Comparison of ENCODE assay signal across 10 cellular contexts in the genomic region with DNA sequence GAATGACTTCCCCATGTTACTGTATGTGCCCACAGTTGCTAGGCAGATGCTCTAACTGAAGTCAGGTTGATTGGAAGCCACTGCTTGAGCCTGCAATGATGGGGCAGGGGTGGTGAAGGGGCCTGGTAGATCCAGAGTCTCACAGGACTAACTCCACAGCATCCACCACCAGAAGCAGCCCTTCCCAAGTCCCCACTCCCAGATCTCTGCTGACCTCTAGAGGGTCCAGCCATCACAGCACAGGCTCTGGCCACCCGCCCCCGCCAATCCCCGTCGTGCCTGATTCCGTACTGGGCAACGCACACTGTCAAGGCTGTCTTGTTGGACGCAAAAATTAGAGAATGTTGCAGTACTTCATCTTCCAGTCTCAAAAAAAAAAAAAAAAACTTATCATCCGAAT.
DNase-seq lines count a peak whose midpoint lies in the region; ATAC-seq and TF ChIP-seq lines count a peak whose summit lies in the region.
"Had no signal": no experiment of that assay in that cellular context is flagged by ENCODE, and none has a peak within 500 bp of the region (broad histone marks: within the 10 kb centered on the region; RNA-seq: fewer than 3 reads in every experiment).

No MANE protein-coding gene starts in this region.

- H3K27me3 ChIP-seq in mammary epithelial cell (ENCODE audit: insufficient read depth, low read length) (no peaks in the 10 kb centered on the region), kidney epithelial cell (ENCODE audit: control insufficient read depth, insufficient read depth, low read length) (no peaks in the 10 kb centered on the region), gastroesophageal sphincter (peaks cover 14% of the 10 kb centered on the region)

- no peak overlapping the region for H3K9ac ChIP-seq in mammary epithelial cell (ENCODE audit: insufficient read depth, low read length)

- 74% methylated on average over 8 of the region's 8 CpGs for WGBS in mammary epithelial cell (ENCODE audit: low coverage, missing lambda C conversion rate)
- 40 to 57% methylated on average over 1 to 8 of the region's 8 CpGs for WGBS in gastroesophageal sphincter (ENCODE audit: low coverage in 1 of 2), 2 donors

- H3K4me1 ChIP-seq in mammary epithelial cell (ENCODE audit: insufficient read depth, low read length): peaks cover 3% of the 10 kb centered on the region
- peaks cover 0 to 12% (median 0%) of the 10 kb centered on the region in 3 donors for H3K4me1 ChIP-seq in gastroesophageal sphincter

- DNase-seq in AG20443 (ENCODE audit: low spot score) (peak; percentile 61), HuH-7.5 (ENCODE audit: low spot score) (peak; percentile 15), mammary epithelial cell (no peak), kidney epithelial cell (ENCODE audit: low read depth) (no peak), mucosa of gallbladder (ENCODE audit: low spot score) (no peak)
- DNase-seq: activated CD8-positive, alpha-beta memory T cell treated with anti-CD3 and anti-CD28 coated beads, Interleukin-2, amount 50 U/mL, for 4 hours; stimulated activated CD4-positive, alpha-beta T cell treated with anti-CD3 and anti-CD28 coated beads, Interleukin-2, amount 100 ng/mL, for 48 hours had no signal

- H3K79me2 ChIP-seq in mammary epithelial cell (ENCODE audit: insufficient read depth, low read length): no peaks in the 10 kb centered on the region

- no peak for TF ChIP-seq EP300 in gastroesophageal sphincter (IDR thresholded peaks at IDR 0.05)

- BruUV-seq in mammary epithelial cell (replicated peaks; lab: Mats Ljungman, UMichigan): no TSS peak

- H3K9me3 ChIP-seq in mammary epithelial cell (replicated peaks; ENCODE audit: insufficient read depth, low read length) (no peaks in the 10 kb centered on the region), gastroesophageal sphincter (no peaks in the 10 kb centered on the region)

- ATAC-seq in gastroesophageal sphincter (no peak), GM19023 (IDR thresholded peaks at IDR 0.05; ENCODE audit: unreplicated experiment) (no peak)
- ATAC-seq in activated CD4-positive, CD25-positive, alpha-beta regulatory T cell treated with anti-CD3 and anti-CD28 coated beads, Interleukin-2, amount 50 U/mL, for 24 hours: no peak

- CTCF ChIA-PET in mammary epithelial cell (lab: Charles Lee; ENCODE audit: low non-redundant PET): no interaction called here

- H3K27ac ChIP-seq in mammary epithelial cell (ENCODE audit: insufficient read depth, low read depth, low read length) (no peak overlapping the region), gastroesophageal sphincter (no peak overlapping the region)

- H2AFZ ChIP-seq in mammary epithelial cell (ENCODE audit: low read depth, low read length): no peak overlapping the region

- TF ChIP-seq CTCF in mammary epithelial cell (conservative IDR thresholded peaks at IDR 0.05 in 1 of 2, IDR thresholded peaks at IDR 0.05 in 1 of 2; ENCODE audit: extremely low read depth in 1 of 2, insufficient read depth in 1 of 2, low read depth in 1 of 2, low read length in 2 of 2) (peak; percentile 5 to 23), kidney epithelial cell (IDR thresholded peaks at IDR 0.05; ENCODE audit: insufficient read depth, low read length, poor library complexity, severe bottlenecking) (peak; percentile 52), gastroesophageal sphincter (IDR thresholded peaks at IDR 0.05) (no peak)

- H3K36me3 ChIP-seq in mammary epithelial cell (ENCODE audit: insufficient read depth, low read length): no peaks in the 10 kb centered on the region
- H3K36me3 ChIP-seq in kidney epithelial cell (ENCODE audit: control insufficient read depth, insufficient read depth, low read length): no peaks in the 10 kb centered on the region
- no peaks in the 10 kb centered on the region for H3K36me3 ChIP-seq in gastroesophageal sphincter

- H3K4me3 ChIP-seq in mammary epithelial cell (replicated peaks in 1 of 3; ENCODE audit: insufficient read depth in 1 of 3, low read depth in 2 of 3, low read length in 3 of 3) (no peak overlapping the region), kidney epithelial cell (ENCODE audit: low read depth, low read length) (no peak overlapping the region), gastroesophageal sphincter (no peak overlapping the region)

- no peak for TF ChIP-seq POLR2A in gastroesophageal sphincter (IDR thresholded peaks at IDR 0.05)

- H4K20me1 ChIP-seq in mammary epithelial cell (ENCODE audit: insufficient read depth, low read length): no peaks in the 10 kb centered on the region

- intact Hi-C loops in mammary epithelial cell (cut with micrococcal nuclease): no loop called here

- H3K4me2 ChIP-seq in mammary epithelial cell (ENCODE audit: insufficient read depth, low read depth, low read length): no peak overlapping the region

- in situ Hi-C loops in mammary epithelial cell (cut with MboI; ENCODE audit: low sequenced_read_pairs in 2 of 2): no loop called here

- dilution Hi-C loops in mammary epithelial cell (cut with HindIII; ENCODE audit: low sequenced_read_pairs): loop anchor here (5.0 kb wide), 2 partner anchors 150 to 460 kb away; no protein-coding TSS in a partner anchor

Comparison
In these comparisons a context has a peak if more than half of its experiments do, and no peak if none do; other contexts are left out.
1. DNase-seq: peak in AG20443 (single experiment) and HuH-7.5 (single experiment); none in mammary epithelial cell (single experiment), kidney epithelial cell (single experiment) and mucosa of gallbladder (single experiment).
2. CTCF ChIP-seq: peak in mammary epithelial cell (2 of 2) and kidney epithelial cell (single experiment); none in gastroesophageal sphincter (0 of 4).